23 cellular contexts compared by ENCODE assay signal in genomic region chr16:24634919-24635318, GRCh38.
A peak's percentile ranks its signal among the peaks of the same experiment; 100 is the strongest.
DNase-seq lines count a peak whose midpoint lies in the region; ATAC-seq, FAIRE-seq and TF ChIP-seq lines count a peak whose summit lies in the region.
"Had no signal": no experiment of that assay in that cellular context is flagged by ENCODE, and none has a peak within 500 bp of the region (broad histone marks: within the 10 kb centered on the region; RNA-seq: fewer than 3 reads in every experiment).

No MANE protein-coding gene starts in this region.

- no peak for DNase-seq in A549 (ENCODE audit: low read depth in 1 of 2, low spot score in 1 of 2)
- DNase-seq in Panc1 (ENCODE audit: low read depth, low spot score): no peak
- DNase-seq in vagina (ENCODE audit: extremely low spot score in 2 of 2): no peak
- no peak for DNase-seq in NCI-H2029 treated with DMSO at 0.1 percent for 48 hours (lab: John Stamatoyannopoulos, UW)
- no peak for DNase-seq in H7
- DNase-seq in germinal center (ENCODE audit: low spot score): no peak
- DNase-seq: ACHN; AML-193; BE2C; Calu3; CD4-positive, alpha-beta T cell; CD8-positive, alpha-beta memory T cell; DMS53; DMS79 treated with DMSO at 0.1 percent for 48 hours; GF-D8 had no signal

- no TSS peak for BruUV-seq in Panc1 (replicated peaks; lab: Mats Ljungman, UMichigan)

- no peak for TF ChIP-seq EP300 in A549 (IDR thresholded peaks at IDR 0.05)

- 0% methylated on average over 1 of the region's 1 CpG for WGBS in A549 (ENCODE audit: missing lambda C conversion rate)

- FAIRE-seq in A549 (lab: Jason Lieb, UNC): no peak
- FAIRE-seq: A204.1, GM12891, GM18507 had no signal

- H3K9me3 ChIP-seq in A549: 0 out of 3 replicates have a peak, but pooled peaks cover 5% of the 10 kb centered on the region
- no peaks in the 10 kb centered on the region for H3K9me3 ChIP-seq in Panc1 (ENCODE audit: control insufficient read depth, insufficient read depth, low read depth, low read length)
- H3K9me3 ChIP-seq in vagina: no peaks in the 10 kb centered on the region
- H3K9me3 ChIP-seq: BE2C, HAP-1 had no signal

- in situ Hi-C loops in Panc1 (cut with HindIII; ENCODE audit: low pct_unique_long_range_greater_than_20kb, low sequenced_read_pairs): no loop called here

- POLR2A ChIA-PET in A549 (lab: Yijun Ruan, JAX) (no interaction called here), Panc1 (lab: Charles Lee) (no interaction called here)

- CTCF ChIA-PET in A549 (lab: Yijun Ruan, JAX): interaction anchor here (0.6 kb wide), 1 partner anchor 9 kb away, joined by 3 read pairs; no protein-coding TSS in a partner anchor
- CTCF ChIA-PET in Panc1 (lab: Charles Lee): interaction anchor here (0.6 kb wide), 1 partner anchor 96 kb away, joined by 7 read pairs; no protein-coding TSS in a partner anchor

- H3K27me3 ChIP-seq in Panc1 (ENCODE audit: control insufficient read depth, insufficient read depth, low read length) (no peaks in the 10 kb centered on the region), vagina (no peaks in the 10 kb centered on the region), H7 (ENCODE audit: control insufficient read depth, insufficient read depth, low read length) (no peaks in the 10 kb centered on the region)
- H3K27me3 ChIP-seq: BE2C; BLaER1 treated with 17β-estradiol and CSF1 and Interleukin-3, amounts not matched to agents 10 nM and 100 nM had no signal

- TF ChIP-seq CTCF in A549 (IDR thresholded peaks at IDR 0.05): no peak
- no peak for TF ChIP-seq CTCF in Panc1 (IDR thresholded peaks at IDR 0.05)
- TF ChIP-seq CTCF in VCaP (conservative IDR thresholded peaks at IDR 0.05): no peak
- no peak for TF ChIP-seq CTCF in vagina (IDR thresholded peaks at IDR 0.05)

- intact Hi-C loops in Panc1 (cut with micrococcal nuclease; ENCODE audit: unreplicated experiment): no loop called here
- intact Hi-C loops in vagina (cut with DNase I): no loop called here

- H3K27ac ChIP-seq in A549: peak overlapping the region; percentile 80 to 91
- H3K27ac ChIP-seq in Panc1 (ENCODE audit: low read length): peak overlapping the region; percentile 19; the same call in 1 of the 2 replicates
- H3K27ac ChIP-seq in VCaP: peak overlapping the region; percentile 78
- peak overlapping the region; percentile 34 for H3K27ac ChIP-seq in vagina
- H3K27ac ChIP-seq: 22Rv1; BLaER1 treated with 17β-estradiol and CSF1 and Interleukin-3, amounts not matched to agents 10 nM and 100 nM had no signal

- TF ChIP-seq POLR2A in A549 (IDR thresholded peaks at IDR 0.05; ENCODE audit: low read length) (no peak), vagina (IDR thresholded peaks at IDR 0.05) (no peak)

- no peak for TF ChIP-seq RAD21 in A549 (conservative IDR thresholded peaks at IDR 0.05 in 1 of 2, IDR thresholded peaks at IDR 0.05 in 1 of 2)

- H3K36me3 ChIP-seq in Panc1 (ENCODE audit: control insufficient read depth, insufficient read depth, low read length) (no peaks in the 10 kb centered on the region), vagina (no peaks in the 10 kb centered on the region), H7 (replicated peaks; ENCODE audit: control insufficient read depth, insufficient read depth, low read length) (no peaks in the 10 kb centered on the region)
- H3K36me3 ChIP-seq: BE2C; BLaER1 treated with 17β-estradiol and CSF1 and Interleukin-3, amounts not matched to agents 10 nM and 100 nM; HAP-1 had no signal

- H3K4me1 ChIP-seq in A549 (peaks cover 31% of the 10 kb centered on the region), Panc1 (ENCODE audit: control insufficient read depth, insufficient read depth, low read length) (peaks cover 13% of the 10 kb centered on the region), vagina (peaks cover 9% of the 10 kb centered on the region)
- H3K4me1 ChIP-seq: BLaER1 treated with 17β-estradiol and CSF1 and Interleukin-3, amounts not matched to agents 10 nM and 100 nM had no signal

- peak overlapping the region; percentile 73 for H3K4me2 ChIP-seq in A549
- H3K4me2 ChIP-seq: BLaER1 treated with 17β-estradiol and CSF1 and Interleukin-3, amounts not matched to agents 10 nM and 100 nM; GM23338 had no signal

- ATAC-seq in A549 (no peak), Panc1 (no peak)
- ATAC-seq: GM23338 had no signal

- H3K4me3 ChIP-seq in A549 (no peak overlapping the region), Panc1 (ENCODE audit: low read depth in 2 of 2, low read length in 2 of 2) (no peak overlapping the region), vagina (no peak overlapping the region), H7 (ENCODE audit: insufficient read depth, low read depth, low read length) (no peak overlapping the region)
- H3K4me3 ChIP-seq: BLaER1 treated with 17β-estradiol and CSF1 and Interleukin-3, amounts not matched to agents 10 nM and 100 nM; GM23338; HAP-1 had no signal

TF ChIP-seq in A549, 52 proteins besides CTCF, POLR2A, EP300 and RAD21:
- no peak for TF ChIP-seq HDAC2 (IDR thresholded peaks at IDR 0.05)
- no peak for TF ChIP-seq CHD4 (IDR thresholded peaks at IDR 0.05; ENCODE audit: borderline replicate concordance)
- TF ChIP-seq REST (IDR thresholded peaks at IDR 0.05): no peak
- TF ChIP-seq PBX3 (IDR thresholded peaks at IDR 0.05): no peak
- TF ChIP-seq MAZ (IDR thresholded peaks at IDR 0.05; ENCODE audit: borderline replicate concordance, low read depth, low read length): no peak
- TF ChIP-seq RFX5 (IDR thresholded peaks at IDR 0.05): no peak
- no peak for TF ChIP-seq TP53 (CRISPR knock-in tag; IDR thresholded peaks at IDR 0.05)
- no peak for TF ChIP-seq E2F6 (IDR thresholded peaks at IDR 0.05; ENCODE audit: borderline replicate concordance, low read depth)
- TF ChIP-seq ATOH8 (CRISPR knock-in tag; IDR thresholded peaks at IDR 0.05; ENCODE audit: low read depth): no peak
- TF ChIP-seq RCOR1 (IDR thresholded peaks at IDR 0.05; ENCODE audit: low read depth, low read length): no peak
- TF ChIP-seq RARB (CRISPR knock-in tag; IDR thresholded peaks at IDR 0.05): no peak
- TF ChIP-seq ZNF302 (CRISPR knock-in tag; IDR thresholded peaks at IDR 0.05): no peak
- TF ChIP-seq FOSL2 (IDR thresholded peaks at IDR 0.05): no peak
- no peak for TF ChIP-seq FOSL2 (CRISPR knock-in tag; IDR thresholded peaks at IDR 0.05)
- TF ChIP-seq CHD2 (IDR thresholded peaks at IDR 0.05; ENCODE audit: low read length, partially characterized antibody): no peak
- TF ChIP-seq KDM1A (IDR thresholded peaks at IDR 0.05; ENCODE audit: low read depth): no peak
- TF ChIP-seq SMC3 (IDR thresholded peaks at IDR 0.05): no peak
- TF ChIP-seq NPAS2 (CRISPR knock-in tag; IDR thresholded peaks at IDR 0.05; ENCODE audit: borderline replicate concordance): no peak
- TF ChIP-seq HOXA7 (CRISPR knock-in tag; IDR thresholded peaks at IDR 0.05): no peak

Comparison
In these comparisons a context has a peak if more than half of its experiments do, and no peak if none do; other contexts are left out.
1. H3K27ac ChIP-seq: peak in every context shown above with its lines; median percentile 86 in A549; 78 in VCaP; 34 in vagina; 19 in Panc1.